In genomic region chr10:124347956-124348355, GRCh38 we compare ENCODE assay signal across 19 cellular contexts.
DNase-seq lines count a peak whose midpoint lies in the region; ATAC-seq and TF ChIP-seq lines count a peak whose summit lies in the region.
"Had no signal": no experiment of that assay in that cellular context is flagged by ENCODE, and none has a peak within 500 bp of the region (broad histone marks: within the 10 kb centered on the region; RNA-seq: fewer than 3 reads in every experiment).

No MANE protein-coding gene starts in this region.

- H3K36me3 ChIP-seq in prostate gland: no peaks in the 10 kb centered on the region
- H3K36me3 ChIP-seq: lower lobe of right lung had no signal

- no peaks in the 10 kb centered on the region for H3K9me3 Mint-ChIP-seq in type B pancreatic cell
- H3K9me3 Mint-ChIP-seq in T-helper 2 cell treated with Interferon-gamma antibody and Interleukin-4, amounts not matched to agents 5 μg/mL and 100 μg/mL, for 36 hours: no peaks in the 10 kb centered on the region
- H3K9me3 Mint-ChIP-seq: dendritic cell treated with granulocyte-macrophage colony-stimulating factor and Interleukin-4, amounts not matched to agents 40 ng/mL and 50 ng/mL, for 4 days had no signal

- H3K4me1 Mint-ChIP-seq in type B pancreatic cell (ENCODE audit: unreplicated experiment): no peaks in the 10 kb centered on the region
- no peaks in the 10 kb centered on the region for H3K4me1 Mint-ChIP-seq in T-helper 2 cell treated with Interferon-gamma antibody and Interleukin-4, amounts not matched to agents 5 μg/mL and 100 μg/mL, for 36 hours (ENCODE audit: low read depth)
- H3K4me1 Mint-ChIP-seq: T-helper 17 cell had no signal

- H3K4me1 ChIP-seq in right cardiac atrium (ENCODE audit: control insufficient read depth, insufficient read depth, low read length) (no peaks in the 10 kb centered on the region), prostate gland (replicated peaks) (no peaks in the 10 kb centered on the region)
- H3K4me1 ChIP-seq: lower lobe of right lung had no signal

- H3K9me3 ChIP-seq in right cardiac atrium (ENCODE audit: control insufficient read depth, low read length) (no peaks in the 10 kb centered on the region), prostate gland (no peaks in the 10 kb centered on the region)
- H3K9me3 ChIP-seq: lower lobe of right lung had no signal

- intact Hi-C loops in cardiac septum (cut with DNase I): no loop called here
- intact Hi-C loops in right cardiac atrium (cut with DNase I): no loop called here
- intact Hi-C loops in prostate gland (cut with DNase I): no loop called here

- WGBS in right cardiac atrium: 87% methylated on average over 13 of the region's 13 CpGs
- 87% methylated on average over 13 of the region's 13 CpGs for WGBS in prostate gland

- TF ChIP-seq POLR2A in prostate gland (IDR thresholded peaks at IDR 0.05): no peak

- no peak overlapping the region for H3K27ac Mint-ChIP-seq in type B pancreatic cell
- no peak overlapping the region for H3K27ac Mint-ChIP-seq in T-helper 2 cell treated with Interferon-gamma antibody and Interleukin-4, amounts not matched to agents 5 μg/mL and 100 μg/mL, for 36 hours
- H3K27ac Mint-ChIP-seq: dendritic cell treated with granulocyte-macrophage colony-stimulating factor and Interleukin-4, amounts not matched to agents 40 ng/mL and 50 ng/mL, for 4 days; progenitor cell of endocrine pancreas; T-helper 17 cell had no signal

- H3K4me3 Mint-ChIP-seq in type B pancreatic cell: no peak overlapping the region
- H3K4me3 Mint-ChIP-seq in T-helper 2 cell treated with Interferon-gamma antibody and Interleukin-4, amounts not matched to agents 5 μg/mL and 100 μg/mL, for 36 hours: no peak overlapping the region
- H3K4me3 Mint-ChIP-seq: dendritic cell treated with granulocyte-macrophage colony-stimulating factor and Interleukin-4, amounts not matched to agents 40 ng/mL and 50 ng/mL, for 4 days; T-helper 17 cell had no signal

- TF ChIP-seq CTCF in type B pancreatic cell (conservative IDR thresholded peaks at IDR 0.05) (peak; percentile 41), prostate gland (IDR thresholded peaks at IDR 0.05) (no peak)

- H3K4me3 ChIP-seq in right cardiac atrium (ENCODE audit: low read length): no peak overlapping the region
- H3K4me3 ChIP-seq in prostate gland: no peak overlapping the region
- H3K4me3 ChIP-seq: lower lobe of right lung had no signal

- no peaks in the 10 kb centered on the region for H3K27me3 ChIP-seq in right cardiac atrium (ENCODE audit: control insufficient read depth, insufficient read depth)
- H3K27me3 ChIP-seq in prostate gland (replicated peaks; ENCODE audit: insufficient read depth): no peaks in the 10 kb centered on the region

- H3K27ac ChIP-seq in right cardiac atrium (ENCODE audit: low read length): no peak overlapping the region
- H3K27ac ChIP-seq in prostate gland: no peak overlapping the region
- H3K27ac ChIP-seq: KMS-11, lower lobe of right lung had no signal

- no peak for ATAC-seq in right cardiac atrium
- ATAC-seq in HG03095 (IDR thresholded peaks at IDR 0.05; ENCODE audit: unreplicated experiment): no peak
- ATAC-seq: lower lobe of right lung, T-helper 17 cell had no signal

- DNase-seq in cardiac septum (ENCODE audit: low spot score) (peak; percentile 29), right cardiac atrium (no peak), SK-N-DZ (ENCODE audit: low spot score) (peak; percentile 25), iPS-NIHi7 (ENCODE audit: extremely low spot score) (peak; percentile 45), type B pancreatic cell (ENCODE audit: extremely low spot score, unreplicated experiment) (no peak), prostate gland (ENCODE audit: low spot score) (no peak)
- no peak for DNase-seq in T-helper 2 cell treated with Interferon-gamma antibody and Interleukin-4, amounts not matched to agents 5 μg/mL and 100 μg/mL, for 36 hours (ENCODE audit: low spot score)
- DNase-seq: activated CD4-positive, alpha-beta T cell treated with anti-CD3 and anti-CD28 coated beads for 48 hours; activated naive CD4-positive, alpha-beta T cell treated with anti-CD3 and anti-CD28 coated beads, Interleukin-2, amount 50 U/mL, for 16 hours; amygdala; GF-D8; lower lobe of right lung; NCI-H1694; NCI-H524 treated with DMSO at 0.1 percent for 48 hours; T-helper 17 cell had no signal

- H3K27me3 Mint-ChIP-seq in type B pancreatic cell: peaks cover 4% of the 10 kb centered on the region
- H3K27me3 Mint-ChIP-seq in T-helper 2 cell treated with Interferon-gamma antibody and Interleukin-4, amounts not matched to agents 5 μg/mL and 100 μg/mL, for 36 hours (ENCODE audit: low read depth): no peaks in the 10 kb centered on the region

- H3K36me3 Mint-ChIP-seq in type B pancreatic cell: no peaks in the 10 kb centered on the region
- H3K36me3 Mint-ChIP-seq in T-helper 2 cell treated with Interferon-gamma antibody and Interleukin-4, amounts not matched to agents 5 μg/mL and 100 μg/mL, for 36 hours (ENCODE audit: low read depth): no peaks in the 10 kb centered on the region

Comparison
In these comparisons a context has a peak if more than half of its experiments do, and no peak if none do; other contexts are left out.
1. DNase-seq: peak in cardiac septum (single experiment), SK-N-DZ (single experiment) and iPS-NIHi7 (single experiment); none in right cardiac atrium (0 of 3), type B pancreatic cell (single experiment), prostate gland (single experiment) and T-helper 2 cell treated with Interferon-gamma antibody and Interleukin-4, amounts not matched to agents 5 μg/mL and 100 μg/mL, for 36 hours (single experiment).